In the genomic region with DNA sequence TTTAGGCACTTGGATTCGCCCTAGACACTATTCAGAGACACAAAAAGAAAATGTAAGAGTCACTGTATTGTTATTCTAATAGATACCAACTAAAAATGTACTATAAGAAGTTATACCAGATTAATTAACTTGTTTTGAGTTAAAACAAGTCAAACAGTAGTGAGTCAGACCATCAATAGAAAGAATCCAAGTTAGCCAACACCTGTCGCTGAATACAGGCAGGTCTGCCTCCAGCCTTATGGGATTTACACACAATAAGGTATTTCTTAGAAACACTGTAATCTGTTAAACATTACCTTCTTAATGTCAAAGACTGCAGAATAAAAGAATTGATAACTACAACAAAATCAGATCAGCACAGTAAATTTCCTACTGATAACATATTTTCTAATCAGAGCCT, we compare ENCODE assay signal across 22 cellular contexts.
DNase-seq lines count a peak whose midpoint lies in the region; ATAC-seq and TF ChIP-seq lines count a peak whose summit lies in the region.
"Had no signal": no experiment of that assay in that cellular context is flagged by ENCODE, and none has a peak within 500 bp of the region (broad histone marks: within the 10 kb centered on the region; RNA-seq: fewer than 3 reads in every experiment).

No MANE protein-coding gene starts in this region.

- POLR2A ChIA-PET in HEK293 (lab: Yijun Ruan, JAX) = no interaction called here
- POLR2A ChIA-PET in activated CD4-positive, alpha-beta T cell treated with anti-CD3 and anti-CD28 coated beads for 36 hours (lab: Charles Lee) = no interaction called here

- H3K9me3 Mint-ChIP-seq in activated CD4-positive, alpha-beta T cell treated with anti-CD3 and anti-CD28 coated beads for 36 hours (ENCODE audit: low read depth) = no peaks in the 10 kb centered on the region
- H3K9me3 Mint-ChIP-seq: CD4-positive, alpha-beta T cell had no signal

- TF ChIP-seq CTCF in HEK293 (tag by site-specific recombination; IDR thresholded peaks at IDR 0.05) = no peak

- no peak overlapping the region for H3K4me3 ChIP-seq in HEK293 (ENCODE audit: low read depth, low read length)
- H3K4me3 ChIP-seq: A549; BLaER1 treated with 17β-estradiol and CSF1 and Interleukin-3, amounts not matched to agents 10 nM and 100 nM; GM23248 had no signal

- intact Hi-C loops in activated CD4-positive, alpha-beta T cell treated with anti-CD3 and anti-CD28 coated beads for 36 hours (cut with DNase I, micrococcal nuclease) = no loop called here

- 0 out of 2 replicates have a peak, but pooled peaks cover 3% of the 10 kb centered on the region for H3K4me1 ChIP-seq in HEK293 (ENCODE audit: control insufficient read depth, insufficient read depth, low read length)
- H3K4me1 ChIP-seq: A549, BE2C had no signal

- no peak overlapping the region for H3K27ac Mint-ChIP-seq in activated CD4-positive, alpha-beta T cell treated with anti-CD3 and anti-CD28 coated beads for 36 hours
- H3K27ac Mint-ChIP-seq: CD14-positive monocyte; CD4-positive, alpha-beta T cell; CD8-positive, alpha-beta memory T cell had no signal

- peaks cover 4 to 6% of the 10 kb centered on the region in 2 experiments; a peak in 1 of 3 replicates for H3K36me3 ChIP-seq in HEK293 (ENCODE audit: control insufficient read depth in 2 of 2, insufficient read depth in 1 of 2, low read length in 2 of 2)
- H3K36me3 ChIP-seq: BE2C had no signal

- H3K27ac ChIP-seq in HEK293 (ENCODE audit: extremely low read depth, low read depth, low read length) = no peak overlapping the region
- H3K27ac ChIP-seq in epithelial cell of prostate = peak overlapping the region; percentile 84
- H3K27ac ChIP-seq: A549; BLaER1 treated with 17β-estradiol and CSF1 and Interleukin-3, amounts not matched to agents 10 nM and 100 nM; GM23248 had no signal

- no peaks in the 10 kb centered on the region for H3K4me1 Mint-ChIP-seq in activated CD4-positive, alpha-beta T cell treated with anti-CD3 and anti-CD28 coated beads for 36 hours

- CTCF ChIA-PET in HEK293 (lab: Yijun Ruan, JAX) = no interaction called here
- CTCF ChIA-PET in activated CD4-positive, alpha-beta T cell treated with anti-CD3 and anti-CD28 coated beads for 36 hours (lab: Charles Lee) = no interaction called here

- no peak for ATAC-seq in activated CD4-positive, alpha-beta T cell treated with anti-CD3 and anti-CD28 coated beads for 36 hours
- no peak for ATAC-seq in GM21367 (IDR thresholded peaks at IDR 0.05; ENCODE audit: unreplicated experiment)
- ATAC-seq: A549 had no signal

- H3K36me3 Mint-ChIP-seq in activated CD4-positive, alpha-beta T cell treated with anti-CD3 and anti-CD28 coated beads for 36 hours (ENCODE audit: low read depth) = peaks cover 34% of the 10 kb centered on the region

- no peak overlapping the region for H3K4me3 Mint-ChIP-seq in activated CD4-positive, alpha-beta T cell treated with anti-CD3 and anti-CD28 coated beads for 36 hours
- H3K4me3 Mint-ChIP-seq: CD14-positive monocyte; CD4-positive, alpha-beta T cell; CD8-positive, alpha-beta memory T cell had no signal

- DNase-seq in COR-L47 (lab: John Stamatoyannopoulos, UW) (peak; percentile 13), epithelial cell of prostate (ENCODE audit: low read depth, low spot score) (no peak), renal cortical epithelial cell (ENCODE audit: low read depth) (peak; percentile 81), NCI-H510A (lab: John Stamatoyannopoulos, UW) (no peak)
- DNase-seq in activated CD4-positive, alpha-beta T cell treated with anti-CD3 and anti-CD28 coated beads for 36 hours = no peak
- DNase-seq: 8988T; ACHN; AML-193; BE2C; CD4-positive, alpha-beta T cell; CD8-positive, alpha-beta memory T cell; DMS153; DMS79 treated with DMSO at 0.1 percent for 48 hours; GF-D8; GM23248; H7; HCEC 1CT had no signal

- H3K9me3 ChIP-seq in HEK293 (ENCODE audit: control insufficient read depth, insufficient read depth, low read depth, low read length) = no peaks in the 10 kb centered on the region
- H3K9me3 ChIP-seq: BE2C had no signal

- no peaks in the 10 kb centered on the region for H3K27me3 Mint-ChIP-seq in activated CD4-positive, alpha-beta T cell treated with anti-CD3 and anti-CD28 coated beads for 36 hours
- H3K27me3 Mint-ChIP-seq: CD4-positive, alpha-beta T cell; CD8-positive, alpha-beta memory T cell had no signal

TF ChIP-seq in HEK293, 187 proteins besides CTCF, POLR2A, EP300 and RAD21:
- peak; percentile 86 for TF ChIP-seq SCRT2 (tag by site-specific recombination; IDR thresholded peaks at IDR 0.05)
- no peak for TF ChIP-seq ZNF24 (tag by site-specific recombination; IDR thresholded peaks at IDR 0.05)

Comparison
In these comparisons a context has a peak if more than half of its experiments do, and no peak if none do; other contexts are left out.
1. DNase-seq: peak in COR-L47 (single experiment) and renal cortical epithelial cell (single experiment); none in epithelial cell of prostate (single experiment), activated CD4-positive, alpha-beta T cell treated with anti-CD3 and anti-CD28 coated beads for 36 hours (single experiment) and NCI-H510A (single experiment).